39 cellular contexts compared by ENCODE assay signal in genomic region chr9:14674630-14675029, GRCh38. TPM values are rescaled to one million over a fixed set of nuclear protein-coding genes. Genes with fewer than 3 reads are reported as not detected.
"Had no signal": no experiment of that assay in that cellular context is flagged by ENCODE, and none has a peak within 500 bp of the region (broad histone marks: within the 10 kb centered on the region; RNA-seq: fewer than 3 reads in every experiment).

No MANE protein-coding gene starts in this region.

- DNase-seq: activated CD4-positive, alpha-beta memory T cell treated with anti-CD3 and anti-CD28 coated beads, Interleukin-2, amount 10 ng/mL, durations not matched to agents 7 days and 5 days; activated CD4-positive, alpha-beta T cell treated with anti-CD3 and anti-CD28 coated beads for 36 hours; activated CD4-positive, alpha-beta T cell treated with anti-CD3 and anti-CD28 coated beads, Interleukin-2, amount 10 ng/mL, durations not matched to agents 7 days and 5 days; activated CD4-positive, alpha-beta T cell treated with anti-CD3 and anti-CD28 coated beads, Interleukin-2, amount 50 U/mL, for 4 hours; activated CD4-positive, CD25-positive, alpha-beta regulatory T cell; activated CD4-positive, CD25-positive, alpha-beta regulatory T cell treated with anti-CD3 and anti-CD28 coated beads, Interleukin-2, amount 50 U/mL, for 72 hours; activated gamma-delta T cell; activated naive CD4-positive, alpha-beta T cell; activated naive CD4-positive, alpha-beta T cell treated with anti-CD3 and anti-CD28 coated beads, Interleukin-2, amount 10 ng/mL, durations not matched to agents 7 days and 5 days; activated naive CD8-positive, alpha-beta T cell treated with anti-CD3 and anti-CD28 coated beads, Interleukin-2, amount 10 ng/mL, durations not matched to agents 7 days and 5 days; activated T-cell treated with anti-CD3 and anti-CD28 coated beads, Interleukin-2, amount 50 U/mL, for 1 hour; activated T-cell treated with anti-CD3 and anti-CD28 coated beads, Interleukin-2, amount 50 U/mL, for 48 hours; amniotic stem cell; anterior cingulate cortex; body of pancreas; caudate nucleus; cortex of kidney; dermis blood vessel endothelial cell; effector CD4-positive, alpha-beta T cell; esophagus squamous epithelium; foreskin melanocyte; heart right ventricle; T-helper 1 cell; T-helper 17 cell; T1000; WERI-Rb-1 had no signal

- H3K27me3 Mint-ChIP-seq: activated CD4-positive, alpha-beta memory T cell treated with anti-CD3 and anti-CD28 coated beads, Interleukin-2, amount 10 ng/mL, durations not matched to agents 7 days and 5 days; activated CD4-positive, alpha-beta T cell treated with anti-CD3 and anti-CD28 coated beads for 36 hours; activated CD4-positive, alpha-beta T cell treated with anti-CD3 and anti-CD28 coated beads, Interleukin-2, amount 10 ng/mL, durations not matched to agents 7 days and 5 days; activated naive CD4-positive, alpha-beta T cell treated with anti-CD3 and anti-CD28 coated beads, Interleukin-2, amount 10 ng/mL, durations not matched to agents 7 days and 5 days; activated naive CD8-positive, alpha-beta T cell treated with anti-CD3 and anti-CD28 coated beads, Interleukin-2, amount 10 ng/mL, durations not matched to agents 7 days and 5 days; T-helper 17 cell had no signal

- H3K27ac ChIP-seq: body of pancreas, epithelial cell of prostate, esophagus squamous epithelium, gastroesophageal sphincter, heart right ventricle, WERI-Rb-1 had no signal

- H3K4me3 ChIP-seq: body of pancreas, esophagus squamous epithelium, gastroesophageal sphincter, heart right ventricle had no signal

- H3K27ac Mint-ChIP-seq: activated CD4-positive, alpha-beta memory T cell treated with anti-CD3 and anti-CD28 coated beads, Interleukin-2, amount 10 ng/mL, durations not matched to agents 7 days and 5 days; activated CD4-positive, alpha-beta T cell treated with anti-CD3 and anti-CD28 coated beads for 36 hours; activated CD4-positive, alpha-beta T cell treated with anti-CD3 and anti-CD28 coated beads, Interleukin-2, amount 10 ng/mL, durations not matched to agents 7 days and 5 days; activated naive CD4-positive, alpha-beta T cell treated with anti-CD3 and anti-CD28 coated beads, Interleukin-2, amount 10 ng/mL, durations not matched to agents 7 days and 5 days; activated naive CD4-positive, alpha-beta T cell treated with anti-CD3 and anti-CD28 coated beads, Interleukin-2, amount 50 U/mL, for 72 hours; activated naive CD8-positive, alpha-beta T cell treated with anti-CD3 and anti-CD28 coated beads, Interleukin-2, amount 10 ng/mL, durations not matched to agents 7 days and 5 days; activated T-helper 1 cell treated with anti-CD3 and anti-CD28 coated beads, Interleukin-12 subunit alpha, Interleukin-12 subunit beta, Interleukin-2, Interleukin-4 antibody, amounts not matched to agents 30 ng/mL and 10 ng/mL and 1 ng/mL, durations not matched to agents 14 hours and 24 hours and 36 hours; activated T-helper 2 cell treated with anti-CD3 and anti-CD28 coated beads, Interferon-gamma antibody, Interleukin-2, Interleukin-4, amounts not matched to agents 10 μg/mL and 5 μg/mL and 100 μg/mL, durations not matched to agents 14 hours and 24 hours and 36 hours; T-helper 2 cell treated with Interferon-gamma antibody and Interleukin-4, amounts not matched to agents 5 μg/mL and 100 μg/mL, for 36 hours had no signal

- ATAC-seq: activated CD4-positive, alpha-beta T cell treated with anti-CD3 and anti-CD28 coated beads for 36 hours; activated naive CD4-positive, alpha-beta T cell treated with anti-CD3 and anti-CD28 coated beads, Interleukin-2, amount 50 U/mL, for 72 hours; body of pancreas; gastroesophageal sphincter; heart right ventricle; T-helper 17 cell had no signal

- H3K4me3 Mint-ChIP-seq: activated CD4-positive, alpha-beta memory T cell treated with anti-CD3 and anti-CD28 coated beads, Interleukin-2, amount 10 ng/mL, durations not matched to agents 7 days and 5 days; activated CD4-positive, alpha-beta T cell treated with anti-CD3 and anti-CD28 coated beads for 36 hours; activated CD4-positive, alpha-beta T cell treated with anti-CD3 and anti-CD28 coated beads, Interleukin-2, amount 10 ng/mL, durations not matched to agents 7 days and 5 days; activated naive CD4-positive, alpha-beta T cell treated with anti-CD3 and anti-CD28 coated beads, Interleukin-2, amount 10 ng/mL, durations not matched to agents 7 days and 5 days; activated naive CD8-positive, alpha-beta T cell treated with anti-CD3 and anti-CD28 coated beads, Interleukin-2, amount 10 ng/mL, durations not matched to agents 7 days and 5 days; activated T-helper 1 cell treated with anti-CD3 and anti-CD28 coated beads, Interleukin-12 subunit alpha, Interleukin-12 subunit beta, Interleukin-2, Interleukin-4 antibody, amounts not matched to agents 30 ng/mL and 10 ng/mL and 1 ng/mL, durations not matched to agents 14 hours and 24 hours and 36 hours; T-helper 17 cell; T-helper 2 cell treated with Interferon-gamma antibody and Interleukin-4, amounts not matched to agents 5 μg/mL and 100 μg/mL, for 36 hours had no signal

- H3K9me3 Mint-ChIP-seq: activated CD4-positive, alpha-beta memory T cell treated with anti-CD3 and anti-CD28 coated beads, Interleukin-2, amount 10 ng/mL, durations not matched to agents 7 days and 5 days; activated CD4-positive, alpha-beta T cell treated with anti-CD3 and anti-CD28 coated beads, Interleukin-2, amount 10 ng/mL, durations not matched to agents 7 days and 5 days; activated naive CD4-positive, alpha-beta T cell treated with anti-CD3 and anti-CD28 coated beads, Interleukin-2, amount 10 ng/mL, durations not matched to agents 7 days and 5 days; activated naive CD4-positive, alpha-beta T cell treated with anti-CD3 and anti-CD28 coated beads, Interleukin-2, amount 50 U/mL, for 72 hours; activated naive CD8-positive, alpha-beta T cell treated with anti-CD3 and anti-CD28 coated beads, Interleukin-2, amount 10 ng/mL, durations not matched to agents 7 days and 5 days; activated T-helper 1 cell treated with anti-CD3 and anti-CD28 coated beads, Interleukin-12 subunit alpha, Interleukin-12 subunit beta, Interleukin-2, Interleukin-4 antibody, amounts not matched to agents 30 ng/mL and 10 ng/mL and 1 ng/mL, durations not matched to agents 14 hours and 24 hours and 36 hours; activated T-helper 2 cell treated with anti-CD3 and anti-CD28 coated beads, Interferon-gamma antibody, Interleukin-2, Interleukin-4, amounts not matched to agents 10 μg/mL and 5 μg/mL and 100 μg/mL, durations not matched to agents 14 hours and 24 hours and 36 hours; T-helper 2 cell treated with Interferon-gamma antibody and Interleukin-4, amounts not matched to agents 5 μg/mL and 100 μg/mL, for 36 hours had no signal

- H3K9me3 ChIP-seq: body of pancreas, esophagus squamous epithelium, gastroesophageal sphincter, heart right ventricle had no signal

- H3K27me3 ChIP-seq: body of pancreas, esophagus squamous epithelium, gastroesophageal sphincter, heart right ventricle had no signal

- H3K4me1 ChIP-seq: esophagus squamous epithelium, gastroesophageal sphincter, heart right ventricle had no signal

- FAIRE-seq: colon, endothelial cell of umbilical vein had no signal

RNA-seq across cellular contexts. Expression of gene CER1, which starts 47.9 kb away (rescaled TPM):
- total RNA-seq: activated CD4-positive, alpha-beta memory T cell treated with anti-CD3 and anti-CD28 coated beads, Interleukin-2, amount 10 ng/mL, durations not matched to agents 7 days and 5 days; activated CD4-positive, alpha-beta T cell treated with anti-CD3 and anti-CD28 coated beads for 36 hours; activated CD4-positive, alpha-beta T cell treated with anti-CD3 and anti-CD28 coated beads, Interleukin-2, amount 10 ng/mL, durations not matched to agents 7 days and 5 days; activated naive CD4-positive, alpha-beta T cell treated with anti-CD3 and anti-CD28 coated beads, Interleukin-2, amount 50 U/mL, for 72 hours; activated naive CD8-positive, alpha-beta T cell treated with anti-CD3 and anti-CD28 coated beads, Interleukin-2, amount 10 ng/mL, durations not matched to agents 7 days and 5 days; activated T-helper 1 cell treated with anti-CD3 and anti-CD28 coated beads, Interleukin-12 subunit alpha, Interleukin-12 subunit beta, Interleukin-2, Interleukin-4 antibody, amounts not matched to agents 30 ng/mL and 10 ng/mL and 1 ng/mL, durations not matched to agents 14 hours and 24 hours and 36 hours; activated T-helper 2 cell treated with anti-CD3 and anti-CD28 coated beads, Interferon-gamma antibody, Interleukin-2, Interleukin-4, amounts not matched to agents 10 μg/mL and 5 μg/mL and 100 μg/mL, durations not matched to agents 14 hours and 24 hours and 36 hours; chondrocyte; dermis blood vessel endothelial cell; endothelial cell of umbilical vein; esophagus squamous epithelium; fibroblast of lung; fibroblast of villous mesenchyme; gastroesophageal sphincter; glomerular endothelial cell; T-helper 17 cell had no signal
- polyA plus RNA-seq: esophagus, fibroblast of lung, heart right ventricle had no signal
